In the genomic region with DNA sequence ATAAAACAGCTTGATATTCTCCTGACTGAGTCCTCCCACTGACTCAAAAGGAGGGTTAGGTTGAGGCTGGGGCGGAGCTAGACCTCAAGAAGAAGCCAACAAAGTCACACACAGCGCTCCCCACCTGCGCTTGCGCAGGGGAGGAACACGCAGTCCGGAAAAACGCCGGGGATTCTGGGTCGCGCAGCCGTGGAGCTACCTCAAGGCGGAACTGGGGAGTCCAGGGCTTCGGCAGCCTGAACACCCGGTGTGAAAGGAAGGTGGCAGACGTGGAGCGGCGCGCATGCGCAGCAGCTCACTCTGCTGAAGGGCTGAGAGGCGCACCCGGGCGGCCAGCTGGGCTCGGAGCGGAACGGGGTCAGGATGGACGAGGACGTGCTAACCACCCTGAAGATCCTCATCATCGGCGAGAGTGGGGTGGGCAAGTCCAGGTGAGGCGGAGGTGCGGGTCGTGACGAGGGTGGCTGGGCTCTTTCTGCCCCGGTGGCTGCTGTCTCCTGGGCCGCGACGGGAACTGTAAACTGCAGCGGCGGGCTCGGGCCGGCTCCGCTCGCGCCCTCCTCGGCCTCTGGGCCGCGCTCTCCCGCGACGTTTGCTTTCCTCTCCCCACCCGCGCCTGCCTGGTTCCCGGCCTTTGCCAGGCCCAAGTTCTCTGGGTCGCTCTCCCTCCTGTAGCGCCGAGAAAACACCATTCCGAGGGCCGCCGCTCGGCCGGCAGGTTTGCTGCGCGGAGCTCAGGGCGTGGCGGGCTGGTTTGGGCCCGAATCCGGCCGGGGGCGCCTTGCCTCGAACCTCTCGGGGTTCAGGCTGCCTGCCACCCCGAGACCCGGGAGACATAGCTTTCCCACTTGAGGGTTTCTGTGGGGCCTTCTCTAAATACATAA, we compare ENCODE assay signal across 1 cellular context.
TF ChIP-seq lines count a peak whose summit lies in the region.

A gene (plus strand): TSS at position 298 of the 884 bp plus-strand sequence. CDS start 66 bp downstream, at position 364.

TF ChIP-seq in K562, 482 proteins besides CTCF, POLR2A, EP300 and RAD21 (continued from another document and continues in another):
- TF ChIP-seq MEIS2 (IDR thresholded peaks at IDR 0.05; ENCODE audit: partially characterized antibody), result peak; percentile 96
- TF ChIP-seq, protein P1, sequence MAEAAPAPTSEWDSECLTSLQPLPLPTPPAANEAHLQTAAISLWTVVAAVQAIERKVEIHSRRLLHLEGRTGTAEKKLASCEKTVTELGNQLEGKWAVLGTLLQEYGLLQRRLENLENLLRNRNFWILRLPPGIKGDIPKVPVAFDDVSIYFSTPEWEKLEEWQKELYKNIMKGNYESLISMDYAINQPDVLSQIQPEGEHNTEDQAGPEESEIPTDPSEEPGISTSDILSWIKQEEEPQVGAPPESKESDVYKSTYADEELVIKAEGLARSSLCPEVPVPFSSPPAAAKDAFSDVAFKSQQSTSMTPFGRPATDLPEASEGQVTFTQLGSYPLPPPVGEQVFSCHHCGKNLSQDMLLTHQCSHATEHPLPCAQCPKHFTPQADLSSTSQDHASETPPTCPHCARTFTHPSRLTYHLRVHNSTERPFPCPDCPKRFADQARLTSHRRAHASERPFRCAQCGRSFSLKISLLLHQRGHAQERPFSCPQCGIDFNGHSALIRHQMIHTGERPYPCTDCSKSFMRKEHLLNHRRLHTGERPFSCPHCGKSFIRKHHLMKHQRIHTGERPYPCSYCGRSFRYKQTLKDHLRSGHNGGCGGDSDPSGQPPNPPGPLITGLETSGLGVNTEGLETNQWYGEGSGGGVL (CRISPR knock-in tag; IDR thresholded peaks at IDR 0.05), result no peak
- TF ChIP-seq NR2C1 (IDR thresholded peaks at IDR 0.05), result no peak
- TF ChIP-seq NR2C1 (tag; IDR thresholded peaks at IDR 0.05), result peak; percentile 37; the same call in 1 of the 2 replicates
- TF ChIP-seq KDM4B (IDR thresholded peaks at IDR 0.05; ENCODE audit: borderline replicate concordance in 2 of 2, low read depth in 1 of 2), result peak in 1 of 2 experiments; percentile 87; a peak in 1 of 4 replicates
- TF ChIP-seq ZNF134 (CRISPR knock-in tag; conservative IDR thresholded peaks at IDR 0.05), result no peak
- TF ChIP-seq PTTG1 (tag; IDR thresholded peaks at IDR 0.05; ENCODE audit: low read depth), result no peak
- TF ChIP-seq, protein P2, sequence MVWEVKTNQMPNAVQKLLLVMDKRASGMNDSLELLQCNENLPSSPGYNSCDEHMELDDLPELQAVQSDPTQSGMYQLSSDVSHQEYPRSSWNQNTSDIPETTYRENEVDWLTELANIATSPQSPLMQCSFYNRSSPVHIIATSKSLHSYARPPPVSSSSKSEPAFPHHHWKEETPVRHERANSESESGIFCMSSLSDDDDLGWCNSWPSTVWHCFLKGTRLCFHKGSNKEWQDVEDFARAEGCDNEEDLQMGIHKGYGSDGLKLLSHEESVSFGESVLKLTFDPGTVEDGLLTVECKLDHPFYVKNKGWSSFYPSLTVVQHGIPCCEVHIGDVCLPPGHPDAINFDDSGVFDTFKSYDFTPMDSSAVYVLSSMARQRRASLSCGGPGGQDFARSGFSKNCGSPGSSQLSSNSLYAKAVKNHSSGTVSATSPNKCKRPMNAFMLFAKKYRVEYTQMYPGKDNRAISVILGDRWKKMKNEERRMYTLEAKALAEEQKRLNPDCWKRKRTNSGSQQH (CRISPR knock-in tag; IDR thresholded peaks at IDR 0.05), result no peak
- TF ChIP-seq ZFP30 (CRISPR knock-in tag; IDR thresholded peaks at IDR 0.05; ENCODE audit: borderline replicate concordance), result no peak
- no peak for TF ChIP-seq KAT2B (IDR thresholded peaks at IDR 0.05; ENCODE audit: low read depth, low read length)
- TF ChIP-seq, protein P3, sequence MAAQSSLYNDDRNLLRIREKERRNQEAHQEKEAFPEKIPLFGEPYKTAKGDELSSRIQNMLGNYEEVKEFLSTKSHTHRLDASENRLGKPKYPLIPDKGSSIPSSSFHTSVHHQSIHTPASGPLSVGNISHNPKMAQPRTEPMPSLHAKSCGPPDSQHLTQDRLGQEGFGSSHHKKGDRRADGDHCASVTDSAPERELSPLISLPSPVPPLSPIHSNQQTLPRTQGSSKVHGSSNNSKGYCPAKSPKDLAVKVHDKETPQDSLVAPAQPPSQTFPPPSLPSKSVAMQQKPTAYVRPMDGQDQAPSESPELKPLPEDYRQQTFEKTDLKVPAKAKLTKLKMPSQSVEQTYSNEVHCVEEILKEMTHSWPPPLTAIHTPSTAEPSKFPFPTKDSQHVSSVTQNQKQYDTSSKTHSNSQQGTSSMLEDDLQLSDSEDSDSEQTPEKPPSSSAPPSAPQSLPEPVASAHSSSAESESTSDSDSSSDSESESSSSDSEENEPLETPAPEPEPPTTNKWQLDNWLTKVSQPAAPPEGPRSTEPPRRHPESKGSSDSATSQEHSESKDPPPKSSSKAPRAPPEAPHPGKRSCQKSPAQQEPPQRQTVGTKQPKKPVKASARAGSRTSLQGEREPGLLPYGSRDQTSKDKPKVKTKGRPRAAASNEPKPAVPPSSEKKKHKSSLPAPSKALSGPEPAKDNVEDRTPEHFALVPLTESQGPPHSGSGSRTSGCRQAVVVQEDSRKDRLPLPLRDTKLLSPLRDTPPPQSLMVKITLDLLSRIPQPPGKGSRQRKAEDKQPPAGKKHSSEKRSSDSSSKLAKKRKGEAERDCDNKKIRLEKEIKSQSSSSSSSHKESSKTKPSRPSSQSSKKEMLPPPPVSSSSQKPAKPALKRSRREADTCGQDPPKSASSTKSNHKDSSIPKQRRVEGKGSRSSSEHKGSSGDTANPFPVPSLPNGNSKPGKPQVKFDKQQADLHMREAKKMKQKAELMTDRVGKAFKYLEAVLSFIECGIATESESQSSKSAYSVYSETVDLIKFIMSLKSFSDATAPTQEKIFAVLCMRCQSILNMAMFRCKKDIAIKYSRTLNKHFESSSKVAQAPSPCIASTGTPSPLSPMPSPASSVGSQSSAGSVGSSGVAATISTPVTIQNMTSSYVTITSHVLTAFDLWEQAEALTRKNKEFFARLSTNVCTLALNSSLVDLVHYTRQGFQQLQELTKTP (IDR thresholded peaks at IDR 0.05; ENCODE audit: low read depth in 1 of 2, partially characterized antibody in 2 of 2), result peak in 1 of 2 experiments; percentile 39
- peak; percentile 37; the same call in 1 of the 2 replicates for TF ChIP-seq CC2D1A (IDR thresholded peaks at IDR 0.05)
- TF ChIP-seq, protein P4, sequence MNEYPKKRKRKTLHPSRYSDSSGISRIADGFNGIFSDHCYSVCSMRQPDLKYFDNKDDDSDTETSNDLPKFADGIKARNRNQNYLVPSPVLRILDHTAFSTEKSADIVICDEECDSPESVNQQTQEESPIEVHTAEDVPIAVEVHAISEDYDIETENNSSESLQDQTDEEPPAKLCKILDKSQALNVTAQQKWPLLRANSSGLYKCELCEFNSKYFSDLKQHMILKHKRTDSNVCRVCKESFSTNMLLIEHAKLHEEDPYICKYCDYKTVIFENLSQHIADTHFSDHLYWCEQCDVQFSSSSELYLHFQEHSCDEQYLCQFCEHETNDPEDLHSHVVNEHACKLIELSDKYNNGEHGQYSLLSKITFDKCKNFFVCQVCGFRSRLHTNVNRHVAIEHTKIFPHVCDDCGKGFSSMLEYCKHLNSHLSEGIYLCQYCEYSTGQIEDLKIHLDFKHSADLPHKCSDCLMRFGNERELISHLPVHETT (CRISPR knock-in tag; conservative IDR thresholded peaks at IDR 0.05 in 1 of 2, IDR thresholded peaks at IDR 0.05 in 1 of 2), result peak in 1 of 2 experiments; percentile 67; a peak in 1 of 4 replicates
- TF ChIP-seq, protein P5, sequence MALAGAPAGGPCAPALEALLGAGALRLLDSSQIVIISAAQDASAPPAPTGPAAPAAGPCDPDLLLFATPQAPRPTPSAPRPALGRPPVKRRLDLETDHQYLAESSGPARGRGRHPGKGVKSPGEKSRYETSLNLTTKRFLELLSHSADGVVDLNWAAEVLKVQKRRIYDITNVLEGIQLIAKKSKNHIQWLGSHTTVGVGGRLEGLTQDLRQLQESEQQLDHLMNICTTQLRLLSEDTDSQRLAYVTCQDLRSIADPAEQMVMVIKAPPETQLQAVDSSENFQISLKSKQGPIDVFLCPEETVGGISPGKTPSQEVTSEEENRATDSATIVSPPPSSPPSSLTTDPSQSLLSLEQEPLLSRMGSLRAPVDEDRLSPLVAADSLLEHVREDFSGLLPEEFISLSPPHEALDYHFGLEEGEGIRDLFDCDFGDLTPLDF (CRISPR knock-in tag; IDR thresholded peaks at IDR 0.05), result no peak
- TF ChIP-seq ZNF232 (CRISPR knock-in tag; IDR thresholded peaks at IDR 0.05), result no peak
- no peak for TF ChIP-seq ZFP1 (CRISPR knock-in tag; IDR thresholded peaks at IDR 0.05)
- TF ChIP-seq ZNF282 (CRISPR knock-in tag; IDR thresholded peaks at IDR 0.05), result no peak
- TF ChIP-seq, protein P6, sequence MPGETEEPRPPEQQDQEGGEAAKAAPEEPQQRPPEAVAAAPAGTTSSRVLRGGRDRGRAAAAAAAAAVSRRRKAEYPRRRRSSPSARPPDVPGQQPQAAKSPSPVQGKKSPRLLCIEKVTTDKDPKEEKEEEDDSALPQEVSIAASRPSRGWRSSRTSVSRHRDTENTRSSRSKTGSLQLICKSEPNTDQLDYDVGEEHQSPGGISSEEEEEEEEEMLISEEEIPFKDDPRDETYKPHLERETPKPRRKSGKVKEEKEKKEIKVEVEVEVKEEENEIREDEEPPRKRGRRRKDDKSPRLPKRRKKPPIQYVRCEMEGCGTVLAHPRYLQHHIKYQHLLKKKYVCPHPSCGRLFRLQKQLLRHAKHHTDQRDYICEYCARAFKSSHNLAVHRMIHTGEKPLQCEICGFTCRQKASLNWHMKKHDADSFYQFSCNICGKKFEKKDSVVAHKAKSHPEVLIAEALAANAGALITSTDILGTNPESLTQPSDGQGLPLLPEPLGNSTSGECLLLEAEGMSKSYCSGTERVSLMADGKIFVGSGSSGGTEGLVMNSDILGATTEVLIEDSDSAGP (CRISPR knock-in tag; IDR thresholded peaks at IDR 0.05), result 0 out of 2 replicates have a peak, but pooled peaks have one; percentile 23
- TF ChIP-seq SREBF1 (IDR thresholded peaks at IDR 0.05; ENCODE audit: borderline replicate concordance, low read depth, low read length), result no peak; the same call in 1 of the 2 replicates
- TF ChIP-seq CTBP1 (IDR thresholded peaks at IDR 0.05; ENCODE audit: borderline replicate concordance), result peak; percentile 86
- TF ChIP-seq TCFL5 (CRISPR knock-in tag; conservative IDR thresholded peaks at IDR 0.05), result no peak
- TF ChIP-seq ELF2 (CRISPR knock-in tag; IDR thresholded peaks at IDR 0.05), result peak; percentile 88
- peak; percentile 87 for TF ChIP-seq SMAD1 (IDR thresholded peaks at IDR 0.05; ENCODE audit: low read depth, low read length, partially characterized antibody)
- TF ChIP-seq, protein P7, sequence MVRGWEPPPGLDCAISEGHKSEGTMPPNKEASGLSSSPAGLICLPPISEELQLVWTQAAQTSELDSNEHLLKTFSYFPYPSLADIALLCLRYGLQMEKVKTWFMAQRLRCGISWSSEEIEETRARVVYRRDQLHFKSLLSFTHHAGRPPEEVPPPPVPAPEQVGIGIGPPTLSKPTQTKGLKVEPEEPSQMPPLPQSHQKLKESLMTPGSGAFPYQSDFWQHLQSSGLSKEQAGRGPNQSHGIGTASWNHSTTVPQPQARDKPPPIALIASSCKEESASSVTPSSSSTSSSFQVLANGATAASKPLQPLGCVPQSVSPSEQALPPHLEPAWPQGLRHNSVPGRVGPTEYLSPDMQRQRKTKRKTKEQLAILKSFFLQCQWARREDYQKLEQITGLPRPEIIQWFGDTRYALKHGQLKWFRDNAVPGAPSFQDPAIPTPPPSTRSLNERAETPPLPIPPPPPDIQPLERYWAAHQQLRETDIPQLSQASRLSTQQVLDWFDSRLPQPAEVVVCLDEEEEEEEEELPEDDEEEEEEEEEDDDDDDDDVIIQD (CRISPR knock-in tag; IDR thresholded peaks at IDR 0.05), result no peak
- TF ChIP-seq SAP30 (IDR thresholded peaks at IDR 0.05; ENCODE audit: borderline replicate concordance, insufficient read depth, low read depth, low read length, poor library complexity, severe bottlenecking), result peak; percentile 79
- TF ChIP-seq, protein P8, sequence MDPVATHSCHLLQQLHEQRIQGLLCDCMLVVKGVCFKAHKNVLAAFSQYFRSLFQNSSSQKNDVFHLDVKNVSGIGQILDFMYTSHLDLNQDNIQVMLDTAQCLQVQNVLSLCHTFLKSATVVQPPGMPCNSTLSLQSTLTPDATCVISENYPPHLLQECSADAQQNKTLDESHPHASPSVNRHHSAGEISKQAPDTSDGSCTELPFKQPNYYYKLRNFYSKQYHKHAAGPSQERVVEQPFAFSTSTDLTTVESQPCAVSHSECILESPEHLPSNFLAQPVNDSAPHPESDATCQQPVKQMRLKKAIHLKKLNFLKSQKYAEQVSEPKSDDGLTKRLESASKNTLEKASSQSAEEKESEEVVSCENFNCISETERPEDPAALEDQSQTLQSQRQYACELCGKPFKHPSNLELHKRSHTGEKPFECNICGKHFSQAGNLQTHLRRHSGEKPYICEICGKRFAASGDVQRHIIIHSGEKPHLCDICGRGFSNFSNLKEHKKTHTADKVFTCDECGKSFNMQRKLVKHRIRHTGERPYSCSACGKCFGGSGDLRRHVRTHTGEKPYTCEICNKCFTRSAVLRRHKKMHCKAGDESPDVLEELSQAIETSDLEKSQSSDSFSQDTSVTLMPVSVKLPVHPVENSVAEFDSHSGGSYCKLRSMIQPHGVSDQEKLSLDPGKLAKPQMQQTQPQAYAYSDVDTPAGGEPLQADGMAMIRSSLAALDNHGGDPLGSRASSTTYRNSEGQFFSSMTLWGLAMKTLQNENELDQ (CRISPR knock-in tag; IDR thresholded peaks at IDR 0.05; ENCODE audit: borderline replicate concordance), result no peak
- TF ChIP-seq, protein P9, sequence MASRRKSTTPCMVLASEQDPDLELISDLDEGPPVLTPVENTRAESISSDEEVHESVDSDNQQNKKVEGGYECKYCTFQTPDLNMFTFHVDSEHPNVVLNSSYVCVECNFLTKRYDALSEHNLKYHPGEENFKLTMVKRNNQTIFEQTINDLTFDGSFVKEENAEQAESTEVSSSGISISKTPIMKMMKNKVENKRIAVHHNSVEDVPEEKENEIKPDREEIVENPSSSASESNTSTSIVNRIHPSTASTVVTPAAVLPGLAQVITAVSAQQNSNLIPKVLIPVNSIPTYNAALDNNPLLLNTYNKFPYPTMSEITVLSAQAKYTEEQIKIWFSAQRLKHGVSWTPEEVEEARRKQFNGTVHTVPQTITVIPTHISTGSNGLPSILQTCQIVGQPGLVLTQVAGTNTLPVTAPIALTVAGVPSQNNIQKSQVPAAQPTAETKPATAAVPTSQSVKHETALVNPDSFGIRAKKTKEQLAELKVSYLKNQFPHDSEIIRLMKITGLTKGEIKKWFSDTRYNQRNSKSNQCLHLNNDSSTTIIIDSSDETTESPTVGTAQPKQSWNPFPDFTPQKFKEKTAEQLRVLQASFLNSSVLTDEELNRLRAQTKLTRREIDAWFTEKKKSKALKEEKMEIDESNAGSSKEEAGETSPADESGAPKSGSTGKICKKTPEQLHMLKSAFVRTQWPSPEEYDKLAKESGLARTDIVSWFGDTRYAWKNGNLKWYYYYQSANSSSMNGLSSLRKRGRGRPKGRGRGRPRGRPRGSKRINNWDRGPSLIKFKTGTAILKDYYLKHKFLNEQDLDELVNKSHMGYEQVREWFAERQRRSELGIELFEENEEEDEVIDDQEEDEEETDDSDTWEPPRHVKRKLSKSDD (conservative IDR thresholded peaks at IDR 0.05; ENCODE audit: low read length), result 0 out of 2 replicates have a peak, but pooled peaks have one; percentile 56
- TF ChIP-seq COPS2 (conservative IDR thresholded peaks at IDR 0.05), result no peak
- TF ChIP-seq, protein P10, sequence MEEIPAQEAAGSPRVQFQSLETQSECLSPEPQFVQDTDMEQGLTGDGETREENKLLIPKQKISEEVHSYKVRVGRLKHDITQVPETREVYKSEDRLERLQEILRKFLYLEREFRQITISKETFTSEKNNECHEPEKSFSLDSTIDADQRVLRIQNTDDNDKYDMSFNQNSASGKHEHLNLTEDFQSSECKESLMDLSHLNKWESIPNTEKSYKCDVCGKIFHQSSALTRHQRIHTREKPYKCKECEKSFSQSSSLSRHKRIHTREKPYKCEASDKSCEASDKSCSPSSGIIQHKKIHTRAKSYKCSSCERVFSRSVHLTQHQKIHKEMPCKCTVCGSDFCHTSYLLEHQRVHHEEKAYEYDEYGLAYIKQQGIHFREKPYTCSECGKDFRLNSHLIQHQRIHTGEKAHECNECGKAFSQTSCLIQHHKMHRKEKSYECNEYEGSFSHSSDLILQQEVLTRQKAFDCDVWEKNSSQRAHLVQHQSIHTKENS (CRISPR knock-in tag; IDR thresholded peaks at IDR 0.05), result no peak
- TF ChIP-seq SP1 (CRISPR knock-in tag; IDR thresholded peaks at IDR 0.05), result peak; percentile 85
